ENCODE assay signal across 18 cellular contexts in the genomic region with DNA sequence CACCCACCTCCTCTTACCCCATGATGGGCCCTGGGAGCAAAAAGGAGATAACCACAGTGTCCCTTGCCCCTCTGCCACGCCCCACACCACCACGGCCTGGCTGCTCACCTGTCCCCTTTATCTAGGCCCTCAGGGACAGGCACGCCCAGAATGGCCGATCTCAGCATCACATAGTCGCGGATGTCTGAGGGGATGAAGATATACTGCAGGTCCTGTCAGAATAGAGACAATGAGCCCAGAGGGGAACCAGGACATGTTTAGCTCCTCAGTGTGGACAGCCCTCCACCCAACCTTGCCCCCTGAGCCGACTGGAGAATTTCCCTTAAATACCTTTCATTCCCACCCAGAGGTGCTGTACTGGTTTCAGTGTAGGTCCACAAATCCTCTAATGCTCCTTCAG. TPM values are rescaled to one million over a fixed set of nuclear protein-coding genes. Genes with fewer than 3 reads are reported as not detected.
"Had no signal": no experiment of that assay in that cellular context is flagged by ENCODE, and none has a peak within 500 bp of the region (broad histone marks: within the 10 kb centered on the region; RNA-seq: fewer than 3 reads in every experiment).

No MANE protein-coding gene starts in this region.

- DNase-seq: activated CD4-positive, alpha-beta T cell treated with anti-CD3 and anti-CD28 coated beads for 36 hours; activated CD8-positive, alpha-beta T cell treated with anti-CD3 and anti-CD28 coated beads for 36 hours; activated effector memory CD4-positive, alpha-beta T cell treated with anti-CD3 and anti-CD28 coated beads, Interleukin-2, amount 50 U/mL, for 16 hours; activated T-cell treated with anti-CD3 and anti-CD28 coated beads, Interleukin-2, amount 50 U/mL, for 4 hours; amniotic stem cell; cortex of kidney; effector CD4-positive, alpha-beta T cell; kidney glomerular epithelial cell; stimulated activated CD4-positive, alpha-beta T cell treated with anti-CD3 and anti-CD28 coated beads, Interleukin-15, amount 100 ng/mL, for 24 hours; stimulated activated CD4-positive, alpha-beta T cell treated with anti-CD3 and anti-CD28 coated beads, Interleukin-4, amount 100 ng/mL, for 1 hour; stimulated activated naive B cell treated with anti-CD40 and anti-IgM and Interleukin-4, amounts not matched to agents 10 μg/mL and 1 μg/mL and 100 μg/mL, for 72 hours; upper lobe of left lung had no signal

- H3K27me3 ChIP-seq: ovary, upper lobe of left lung had no signal

- H3K4me3 Mint-ChIP-seq: activated CD4-positive, alpha-beta T cell treated with anti-CD3 and anti-CD28 coated beads for 36 hours; activated CD8-positive, alpha-beta T cell treated with anti-CD3 and anti-CD28 coated beads for 36 hours; activated T-cell treated with anti-CD3 and anti-CD28 coated beads, Interleukin-2, amount 50 U/mL, for 4 hours; nephron; stimulated activated naive B cell treated with anti-CD40 and anti-IgM and Interleukin-4, amounts not matched to agents 10 μg/mL and 1 μg/mL and 100 μg/mL, for 72 hours had no signal

- H3K4me3 ChIP-seq: esophagus muscularis mucosa, ovary, SK-N-MC, upper lobe of left lung had no signal

- H3K27ac ChIP-seq: ovary, SK-N-MC had no signal

- H3K9me3 Mint-ChIP-seq: activated naive CD4-positive, alpha-beta T cell treated with anti-CD3 and anti-CD28 coated beads, Interleukin-2, amount 50 U/mL, for 72 hours; activated T-cell treated with anti-CD3 and anti-CD28 coated beads, Interleukin-2, amount 50 U/mL, for 4 hours; nephron; stimulated activated naive B cell treated with anti-CD40 and anti-IgM and Interleukin-4, amounts not matched to agents 10 μg/mL and 1 μg/mL and 100 μg/mL, for 72 hours had no signal

- H3K27ac Mint-ChIP-seq: activated CD4-positive, alpha-beta T cell treated with anti-CD3 and anti-CD28 coated beads for 36 hours; activated CD8-positive, alpha-beta T cell treated with anti-CD3 and anti-CD28 coated beads for 36 hours; nephron; stimulated activated naive B cell treated with anti-CD40 and anti-IgM and Interleukin-4, amounts not matched to agents 10 μg/mL and 1 μg/mL and 100 μg/mL, for 72 hours had no signal

- H3K9me3 ChIP-seq: esophagus muscularis mucosa, ovary, upper lobe of left lung had no signal

- ATAC-seq: activated CD4-positive, alpha-beta T cell treated with anti-CD3 and anti-CD28 coated beads for 36 hours; activated CD8-positive, alpha-beta T cell treated with anti-CD3 and anti-CD28 coated beads for 36 hours; activated T-cell treated with anti-CD3 and anti-CD28 coated beads, Interleukin-2, amount 50 U/mL, for 4 hours; stimulated activated naive B cell treated with anti-CD40 and anti-IgM and Interleukin-4, amounts not matched to agents 10 μg/mL and 1 μg/mL and 100 μg/mL, for 72 hours had no signal

- H3K36me3 ChIP-seq: ovary had no signal

- H3K27me3 Mint-ChIP-seq: activated CD4-positive, alpha-beta T cell treated with anti-CD3 and anti-CD28 coated beads for 36 hours; activated CD8-positive, alpha-beta T cell treated with anti-CD3 and anti-CD28 coated beads for 36 hours; stimulated activated naive B cell treated with anti-CD40 and anti-IgM and Interleukin-4, amounts not matched to agents 10 μg/mL and 1 μg/mL and 100 μg/mL, for 72 hours had no signal

RNA-seq across cellular contexts. Expression of a gene that starts 15.2 kb away (rescaled TPM):
- total RNA-seq: activated CD8-positive, alpha-beta T cell treated with anti-CD3 and anti-CD28 coated beads for 36 hours; activated naive CD4-positive, alpha-beta T cell treated with anti-CD3 and anti-CD28 coated beads, Interleukin-2, amount 50 U/mL, for 72 hours; activated T-cell treated with anti-CD3 and anti-CD28 coated beads, Interleukin-2, amount 50 U/mL, for 4 hours; T-helper 1 cell treated with Interleukin-12 subunit alpha and Interleukin-12 subunit beta and Interleukin-4 antibody, amounts not matched to agents 30 ng/mL and 1 ng/mL, for 36 hours had no signal

RNA-seq across cellular contexts. Expression of a gene that starts 30.6 kb away (rescaled TPM):
- total RNA-seq: activated CD4-positive, alpha-beta T cell treated with anti-CD3 and anti-CD28 coated beads for 36 hours; activated CD8-positive, alpha-beta T cell treated with anti-CD3 and anti-CD28 coated beads for 36 hours; activated naive CD4-positive, alpha-beta T cell treated with anti-CD3 and anti-CD28 coated beads, Interleukin-2, amount 50 U/mL, for 72 hours; activated T-cell treated with anti-CD3 and anti-CD28 coated beads, Interleukin-2, amount 50 U/mL, for 4 hours; T-helper 1 cell treated with Interleukin-12 subunit alpha and Interleukin-12 subunit beta and Interleukin-4 antibody, amounts not matched to agents 30 ng/mL and 1 ng/mL, for 36 hours had no signal

RNA-seq across cellular contexts. Expression of a gene that starts 32.9 kb away (rescaled TPM):
- total RNA-seq: activated CD4-positive, alpha-beta T cell treated with anti-CD3 and anti-CD28 coated beads for 36 hours; activated naive CD4-positive, alpha-beta T cell treated with anti-CD3 and anti-CD28 coated beads, Interleukin-2, amount 50 U/mL, for 72 hours; activated T-cell treated with anti-CD3 and anti-CD28 coated beads, Interleukin-2, amount 50 U/mL, for 4 hours had no signal
